ENCODE assay signal across 17 cellular contexts in genomic region chr4:67152976-67153375, GRCh38.
DNase-seq lines count a peak whose midpoint lies in the region; ATAC-seq, FAIRE-seq and TF ChIP-seq lines count a peak whose summit lies in the region.
"Had no signal": no experiment of that assay in that cellular context is flagged by ENCODE, and none has a peak within 500 bp of the region (broad histone marks: within the 10 kb centered on the region; RNA-seq: fewer than 3 reads in every experiment).

No MANE protein-coding gene starts in this region.

- POLR2A ChIA-PET in HepG2 (lab: Yijun Ruan, JAX) (no interaction called here), PC-3 (lab: Charles Lee; ENCODE audit: unreplicated experiment) (no interaction called here)

- H3K36me3 Mint-ChIP-seq in T-helper 2 cell treated with Interferon-gamma antibody and Interleukin-4, amounts not matched to agents 5 μg/mL and 100 μg/mL, for 36 hours (ENCODE audit: low read depth): no peaks in the 10 kb centered on the region
- no peaks in the 10 kb centered on the region for H3K36me3 Mint-ChIP-seq in GM23338 (ENCODE audit: low read depth)
- H3K36me3 Mint-ChIP-seq: CD8-positive, alpha-beta T cell had no signal

- H3K4me1 Mint-ChIP-seq in T-helper 2 cell treated with Interferon-gamma antibody and Interleukin-4, amounts not matched to agents 5 μg/mL and 100 μg/mL, for 36 hours (ENCODE audit: low read depth): no peaks in the 10 kb centered on the region
- H3K4me1 Mint-ChIP-seq in GM23338: no peaks in the 10 kb centered on the region
- H3K4me1 Mint-ChIP-seq: T-helper 17 cell had no signal

- H3K27ac ChIP-seq in HepG2 (ENCODE audit: extremely low read length, insufficient read depth, low read length): no peak overlapping the region
- H3K27ac ChIP-seq in right lobe of liver: no peak overlapping the region
- no peak overlapping the region for H3K27ac ChIP-seq in PC-3 (ENCODE audit: low read length)
- no peak overlapping the region for H3K27ac ChIP-seq in GM23338 (ENCODE audit: low read depth)
- H3K27ac ChIP-seq: PC-9, SJCRH30 had no signal

- no peak overlapping the region for H3K4me3 Mint-ChIP-seq in T-helper 2 cell treated with Interferon-gamma antibody and Interleukin-4, amounts not matched to agents 5 μg/mL and 100 μg/mL, for 36 hours
- H3K4me3 Mint-ChIP-seq in GM23338: no peak overlapping the region
- H3K4me3 Mint-ChIP-seq: CD8-positive, alpha-beta T cell; T-helper 17 cell had no signal

- DNase-seq in NCI-H1417 (lab: John Stamatoyannopoulos, UW) (peak in 2 of 3 experiments; percentile 4 to 21), NCI-H1417 treated with DMSO at 0.1 percent for 48 hours (lab: John Stamatoyannopoulos, UW) (no peak), HepG2 (ENCODE audit: low spot score) (no peak), right lobe of liver (no peak), PC-3 (peak; percentile 44), GM23338 (ENCODE audit: low spot score) (no peak), NK-92 (lab: John Stamatoyannopoulos, UW; ENCODE audit: unreplicated experiment) (no peak)
- DNase-seq in T-helper 2 cell treated with Interferon-gamma antibody and Interleukin-4, amounts not matched to agents 5 μg/mL and 100 μg/mL, for 36 hours (ENCODE audit: low spot score): no peak
- DNase-seq: CD8-positive, alpha-beta T cell; EL; H7; Kasumi-1; NCI-H1105 treated with DMSO at 0.1 percent for 48 hours; NCI-H187 treated with DMSO at 0.1 percent for 48 hours; PC-9; SJCRH30; T-helper 17 cell had no signal

- H3K79me2 ChIP-seq in HepG2 (ENCODE audit: insufficient read depth, low read length) (no peaks in the 10 kb centered on the region), PC-3 (ENCODE audit: low read length) (no peaks in the 10 kb centered on the region), GM23338 (replicated peaks; ENCODE audit: insufficient read depth) (no peaks in the 10 kb centered on the region)

- no peak overlapping the region for H3K4me2 ChIP-seq in HepG2 (ENCODE audit: low read depth, low read length)
- H3K4me2 ChIP-seq in PC-3 (ENCODE audit: low read length): no peak overlapping the region
- no peak overlapping the region for H3K4me2 ChIP-seq in GM23338
- H3K4me2 ChIP-seq: PC-9 had no signal

- intact Hi-C loops in HepG2 (cut with micrococcal nuclease; ENCODE audit: unreplicated experiment): no loop called here
- intact Hi-C loops in right lobe of liver (cut with DNase I): no loop called here
- intact Hi-C loops in PC-3 (cut with micrococcal nuclease): no loop called here

- H3K27me3 ChIP-seq in HepG2 (ENCODE audit: control insufficient read depth in 1 of 2, insufficient read depth in 2 of 2, low read length in 2 of 2) (no peaks in the 10 kb centered on the region), right lobe of liver (no peaks in the 10 kb centered on the region), PC-3 (ENCODE audit: low read length) (peaks cover 1% of the 10 kb centered on the region; the same call in 1 of the 2 replicates), GM23338 (ENCODE audit: insufficient read depth) (no peaks in the 10 kb centered on the region)
- H3K27me3 ChIP-seq: SJCRH30 had no signal

- no peaks in the 10 kb centered on the region for H3K9me2 ChIP-seq in PC-3 (replicated peaks; ENCODE audit: low read length)
- H3K9me2 ChIP-seq in GM23338 (ENCODE audit: insufficient read depth): 0 out of 2 replicates have a peak, but pooled peaks cover 4% of the 10 kb centered on the region

- H4K20me1 ChIP-seq in HepG2 (ENCODE audit: insufficient read depth, low read length): no peaks in the 10 kb centered on the region
- no peaks in the 10 kb centered on the region for H4K20me1 ChIP-seq in PC-3 (ENCODE audit: low read length)
- no peaks in the 10 kb centered on the region for H4K20me1 ChIP-seq in GM23338 (replicated peaks; ENCODE audit: insufficient read depth)

- H3K27ac Mint-ChIP-seq in T-helper 2 cell treated with Interferon-gamma antibody and Interleukin-4, amounts not matched to agents 5 μg/mL and 100 μg/mL, for 36 hours: no peak overlapping the region
- no peak overlapping the region for H3K27ac Mint-ChIP-seq in GM23338
- H3K27ac Mint-ChIP-seq: CD8-positive, alpha-beta T cell; T-helper 17 cell had no signal

- H3K9ac ChIP-seq in HepG2 (ENCODE audit: insufficient read depth, low read depth, low read length) (no peak overlapping the region), PC-3 (ENCODE audit: low read length) (no peak overlapping the region)

- H3K4me3 ChIP-seq in HepG2 (replicated peaks in 1 of 3; ENCODE audit: insufficient read depth in 1 of 3, low read depth in 2 of 3, low read length in 3 of 3): no peak overlapping the region
- H3K4me3 ChIP-seq in right lobe of liver: no peak overlapping the region
- no peak overlapping the region for H3K4me3 ChIP-seq in PC-3 (ENCODE audit: low read length)
- no peak overlapping the region for H3K4me3 ChIP-seq in GM23338
- H3K4me3 ChIP-seq: PC-9, SJCRH30 had no signal

- FAIRE-seq in HepG2 (lab: Jason Lieb, UNC): no peak

- in situ Hi-C loops in HepG2 (cut with HindIII; ENCODE audit: extremely low pct_ligation_motif_present, low pct_unique_long_range_greater_than_20kb): no loop called here

- no peak for TF ChIP-seq RAD21 in HepG2 (CRISPR knock-in tag; IDR thresholded peaks at IDR 0.05)

- CTCF ChIA-PET in HepG2 (lab: Yijun Ruan, JAX; ENCODE audit: low intra/inter-chr PET ratio, low total read pairs): no interaction called here
- CTCF ChIA-PET in PC-3 (lab: Charles Lee): interaction anchor here (0.5 kb wide), 1 partner anchor 351 kb away, joined by 3 read pairs; no protein-coding TSS in a partner anchor

- H3K9me3 ChIP-seq in HepG2 (ENCODE audit: low read length) (no peaks in the 10 kb centered on the region), right lobe of liver (no peaks in the 10 kb centered on the region), PC-3 (ENCODE audit: low read length) (no peaks in the 10 kb centered on the region)
- H3K9me3 ChIP-seq: SJCRH30 had no signal

- no peaks in the 10 kb centered on the region for H3K9me3 Mint-ChIP-seq in T-helper 2 cell treated with Interferon-gamma antibody and Interleukin-4, amounts not matched to agents 5 μg/mL and 100 μg/mL, for 36 hours
- no peaks in the 10 kb centered on the region for H3K9me3 Mint-ChIP-seq in GM23338
- H3K9me3 Mint-ChIP-seq: CD8-positive, alpha-beta T cell had no signal

- no peaks in the 10 kb centered on the region for H3K27me3 Mint-ChIP-seq in T-helper 2 cell treated with Interferon-gamma antibody and Interleukin-4, amounts not matched to agents 5 μg/mL and 100 μg/mL, for 36 hours (ENCODE audit: low read depth)
- peaks cover 2% of the 10 kb centered on the region for H3K27me3 Mint-ChIP-seq in GM23338 (ENCODE audit: insufficient read depth, low read depth, poor library complexity)
- H3K27me3 Mint-ChIP-seq: T-helper 17 cell had no signal

- H3K4me1 ChIP-seq in HepG2 (ENCODE audit: insufficient read depth, low read length): no peaks in the 10 kb centered on the region
- H3K4me1 ChIP-seq in right lobe of liver: no peaks in the 10 kb centered on the region
- H3K4me1 ChIP-seq in PC-3 (ENCODE audit: insufficient read depth, low read length): no peaks in the 10 kb centered on the region
- H3K4me1 ChIP-seq in GM23338 (ENCODE audit: insufficient read depth): no peaks in the 10 kb centered on the region
- H3K4me1 ChIP-seq: SJCRH30 had no signal

- H3F3A ChIP-seq in PC-3 (ENCODE audit: low read length, unreplicated experiment) (no peaks in the 10 kb centered on the region), GM23338 (replicated peaks; ENCODE audit: low read depth) (no peaks in the 10 kb centered on the region)

- WGBS in HepG2 (ENCODE audit: low lambda C conversion rate): 5% methylated on average over 3 of the region's 3 CpGs
- 58% methylated on average over 2 of the region's 3 CpGs for WGBS in right lobe of liver (ENCODE audit: insufficient coverage, low coverage, low lambda C conversion rate, missing lambda C conversion rate)

- H2AFZ ChIP-seq in HepG2 (ENCODE audit: low read length) (no peak overlapping the region), PC-3 (ENCODE audit: low read length) (no peak overlapping the region), GM23338 (no peak overlapping the region)
- H2AFZ ChIP-seq: PC-9 had no signal

- no peak for TF ChIP-seq CTCF in HepG2 (CRISPR knock-in tag; IDR thresholded peaks at IDR 0.05)
- TF ChIP-seq CTCF in right lobe of liver (IDR thresholded peaks at IDR 0.05): no peak
- TF ChIP-seq CTCF in PC-3 (conservative IDR thresholded peaks at IDR 0.05; ENCODE audit: low read depth, low read length): no peak
- TF ChIP-seq CTCF in GM23338 (conservative IDR thresholded peaks at IDR 0.05; ENCODE audit: low read depth in 2 of 2): no peak

- H3K36me3 ChIP-seq in HepG2 (replicated peaks in 1 of 2; ENCODE audit: control insufficient read depth in 1 of 2, insufficient read depth in 2 of 2, low read length in 2 of 2) (no peaks in the 10 kb centered on the region), right lobe of liver (no peaks in the 10 kb centered on the region), PC-3 (ENCODE audit: low read depth, low read length) (no peaks in the 10 kb centered on the region), GM23338 (ENCODE audit: insufficient read depth) (no peaks in the 10 kb centered on the region)
- H3K36me3 ChIP-seq: SJCRH30 had no signal

- no peak for TF ChIP-seq EP300 in HepG2 (IDR thresholded peaks at IDR 0.05; ENCODE audit: low read depth in 2 of 2, low read length in 2 of 2)
- TF ChIP-seq EP300 in HepG2 (CRISPR knock-in tag; IDR thresholded peaks at IDR 0.05; ENCODE audit: borderline replicate concordance): no peak

- BruUV-seq in HepG2 (replicated peaks; lab: Mats Ljungman, UMichigan) (no TSS peak), PC-3 (replicated peaks; lab: Mats Ljungman, UMichigan) (no TSS peak)

- TF ChIP-seq POLR2A in HepG2 (IDR thresholded peaks at IDR 0.05; ENCODE audit: insufficient read depth in 1 of 2, low read depth in 2 of 2, low read length in 2 of 2) (no peak), right lobe of liver (IDR thresholded peaks at IDR 0.05) (no peak)

- ATAC-seq in HepG2: 0 out of 3 replicates have a peak, but pooled peaks have one; percentile 24
- ATAC-seq in right lobe of liver: no peak
- ATAC-seq in PC-3: no peak
- no peak for ATAC-seq in GM23338
- ATAC-seq: CD8-positive, alpha-beta T cell; T-helper 17 cell had no signal

TF ChIP-seq in HepG2, 621 proteins besides CTCF, POLR2A, EP300 and RAD21 (continues in another document):
- TF ChIP-seq ELF1 (CRISPR knock-in tag; IDR thresholded peaks at IDR 0.05): no peak
- no peak for TF ChIP-seq SOX13 (IDR thresholded peaks at IDR 0.05)
- TF ChIP-seq SOX13 (CRISPR knock-in tag; conservative IDR thresholded peaks at IDR 0.05 in 1 of 2, IDR thresholded peaks at IDR 0.05 in 1 of 2): peak in 1 of 2 experiments; percentile 80; a peak in 2 of 4 replicates
- peak; percentile 70 for TF ChIP-seq SOX5 (CRISPR knock-in tag; IDR thresholded peaks at IDR 0.05; ENCODE audit: borderline replicate concordance)

TF ChIP-seq in GM23338, 12 proteins besides CTCF, POLR2A, EP300 and RAD21 (continues in another document):
- TF ChIP-seq JUNB (IDR thresholded peaks at IDR 0.05; ENCODE audit: unreplicated experiment) (no peak), POLR2AphosphoS5 (IDR thresholded peaks at IDR 0.05; ENCODE audit: low read depth) (no peak)

Comparison
In these comparisons a context has a peak if more than half of its experiments do, and no peak if none do; other contexts are left out.
1. DNase-seq: peak in NCI-H1417 (2 of 3) and PC-3 (single experiment); none in NCI-H1417 treated with DMSO at 0.1 percent for 48 hours (single experiment), HepG2 (single experiment), right lobe of liver (0 of 3), T-helper 2 cell treated with Interferon-gamma antibody and Interleukin-4, amounts not matched to agents 5 μg/mL and 100 μg/mL, for 36 hours (single experiment), GM23338 (single experiment) and NK-92 (single experiment).